ENCODE assay signal across 9 cellular contexts in the genomic region with DNA sequence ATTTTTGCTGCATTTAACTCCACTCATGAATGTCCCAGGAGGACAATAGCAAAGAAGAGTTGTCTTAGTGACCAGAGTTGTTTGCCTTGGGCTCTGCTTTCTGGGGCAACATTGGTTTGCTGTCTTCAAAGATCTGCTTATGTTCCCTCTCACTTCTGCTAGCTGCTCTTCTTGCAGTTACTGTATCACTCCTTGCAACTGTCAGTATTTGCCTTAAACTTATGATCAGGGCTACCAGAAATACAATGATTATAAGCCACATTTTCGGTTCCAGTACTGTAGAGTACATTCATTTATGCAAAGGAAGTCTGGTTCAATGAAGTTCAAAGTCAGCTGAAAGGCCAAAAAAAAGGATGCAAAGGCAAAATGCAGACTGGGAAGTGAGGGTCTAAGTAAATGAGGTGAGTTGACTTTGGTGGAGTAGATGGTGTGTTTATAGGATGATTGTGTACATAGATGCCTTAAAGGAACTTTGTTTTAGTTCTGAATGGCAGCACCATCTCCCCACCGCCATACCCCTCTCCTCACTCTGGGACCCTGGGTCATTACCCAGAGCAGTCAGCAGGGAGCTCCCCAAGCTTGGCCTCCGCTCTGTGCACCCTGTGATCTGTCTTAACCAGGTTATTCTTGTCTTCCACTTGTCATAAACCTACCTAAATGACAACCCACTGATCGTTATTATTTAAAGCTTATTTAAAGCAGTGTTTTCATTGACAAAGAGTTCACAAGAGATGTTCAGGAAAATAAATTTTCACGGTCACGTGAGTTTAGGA.
A peak's percentile ranks its signal among the peaks of the same experiment; 100 is the strongest.
DNase-seq lines count a peak whose midpoint lies in the region; ATAC-seq and TF ChIP-seq lines count a peak whose summit lies in the region.
"Had no signal": no experiment of that assay in that cellular context is flagged by ENCODE, and none has a peak within 500 bp of the region (broad histone marks: within the 10 kb centered on the region; RNA-seq: fewer than 3 reads in every experiment).

No MANE protein-coding gene starts in this region.

- H3K27ac ChIP-seq in colonic mucosa, result no peak overlapping the region

- CTCF ChIA-PET in Caco-2 (lab: Charles Lee), result no interaction called here

- intact Hi-C loops in Caco-2 (cut with micrococcal nuclease; ENCODE audit: unreplicated experiment) (loop anchor here (1.0 to 2.0 kb wide), 3 partner anchors 436 to 818 kb away; no protein-coding TSS in a partner anchor), colonic mucosa (cut with DNase I) (no loop called here)

- H3K4me3 ChIP-seq in Caco-2 (ENCODE audit: low read depth, low read length), result no peak overlapping the region
- H3K4me3 ChIP-seq in fibroblast of mammary gland (ENCODE audit: control insufficient read depth, low read depth, low read length), result no peak overlapping the region
- no peak overlapping the region for H3K4me3 ChIP-seq in colonic mucosa

- no peak overlapping the region for H3K27ac Mint-ChIP-seq in Caco-2 (ENCODE audit: unreplicated experiment)
- H3K27ac Mint-ChIP-seq: brain had no signal

- peaks cover 5% of the 10 kb centered on the region for H3K27me3 Mint-ChIP-seq in Caco-2 (ENCODE audit: insufficient read depth, unreplicated experiment)
- H3K27me3 Mint-ChIP-seq: brain had no signal

- POLR2A ChIA-PET in Caco-2 (lab: Charles Lee), result no interaction called here

- H3K27me3 ChIP-seq in Caco-2 (replicated peaks; ENCODE audit: control insufficient read depth, insufficient read depth, low read length) (no peaks in the 10 kb centered on the region), colonic mucosa (no peaks in the 10 kb centered on the region)

- BruUV-seq in Caco-2 (replicated peaks; lab: Mats Ljungman, UMichigan), result no TSS peak

- no peaks in the 10 kb centered on the region for H3K9me3 Mint-ChIP-seq in Caco-2 (ENCODE audit: unreplicated experiment)
- H3K9me3 Mint-ChIP-seq: brain had no signal

- no peaks in the 10 kb centered on the region for H3K36me3 Mint-ChIP-seq in Caco-2 (ENCODE audit: insufficient read depth, unreplicated experiment)
- H3K36me3 Mint-ChIP-seq: brain had no signal

- peak; percentile 65 for ATAC-seq in GM19328 (IDR thresholded peaks at IDR 0.05; ENCODE audit: unreplicated experiment)
- no peak for ATAC-seq in HG03039 (IDR thresholded peaks at IDR 0.05; ENCODE audit: unreplicated experiment)
- no peak for ATAC-seq in HG03196 (IDR thresholded peaks at IDR 0.05; ENCODE audit: unreplicated experiment)

- TF ChIP-seq CTCF in Caco-2 (IDR thresholded peaks at IDR 0.05; ENCODE audit: insufficient read depth in 1 of 2, low read depth in 1 of 2, low read length in 1 of 2, severe bottlenecking in 1 of 2, unreplicated experiment in 1 of 2) (peak; percentile 25 to 47), LNCAP (IDR thresholded peaks at IDR 0.05) (peak; percentile 22; the same call in 1 of the 2 replicates), fibroblast of mammary gland (conservative IDR thresholded peaks at IDR 0.05; ENCODE audit: control insufficient read depth, insufficient read depth, low read depth, low read length) (peak; percentile 15), colonic mucosa (IDR thresholded peaks at IDR 0.05) (no peak)

- H3K9me3 ChIP-seq in Caco-2 (no peaks in the 10 kb centered on the region), colonic mucosa (no peaks in the 10 kb centered on the region)

- DNase-seq in Caco-2, result peak in 1 of 2 experiments; percentile 19
- DNase-seq in fibroblast of mammary gland (ENCODE audit: low read depth), result no peak
- DNase-seq in colonic mucosa, result no peak
- DNase-seq in A172 (ENCODE audit: low spot score), result no peak

- no peak overlapping the region for H3K9ac ChIP-seq in colonic mucosa (ENCODE audit: low read depth in 2 of 2, low read length in 2 of 2)

- H3K36me3 ChIP-seq in Caco-2 (ENCODE audit: control insufficient read depth, insufficient read depth, low read length) (no peaks in the 10 kb centered on the region), colonic mucosa (no peaks in the 10 kb centered on the region)

- no peak overlapping the region for H3K4me3 Mint-ChIP-seq in Caco-2 (ENCODE audit: unreplicated experiment)
- H3K4me3 Mint-ChIP-seq: brain had no signal

- H3K4me1 Mint-ChIP-seq in Caco-2 (ENCODE audit: low read depth, unreplicated experiment), result no peaks in the 10 kb centered on the region

- no peaks in the 10 kb centered on the region for H3K4me1 ChIP-seq in Caco-2
- no peaks in the 10 kb centered on the region for H3K4me1 ChIP-seq in colonic mucosa
